Comparison of ENCODE assay signal across 20 cellular contexts in genomic region chr14:44010595-44010994, GRCh38.
DNase-seq lines count a peak whose midpoint lies in the region; ATAC-seq and TF ChIP-seq lines count a peak whose summit lies in the region.
"Had no signal": no experiment of that assay in that cellular context is flagged by ENCODE, and none has a peak within 500 bp of the region (broad histone marks: within the 10 kb centered on the region; RNA-seq: fewer than 3 reads in every experiment).

No MANE protein-coding gene starts in this region.

- no peaks in the 10 kb centered on the region for H3K4me1 Mint-ChIP-seq in activated naive CD4-positive, alpha-beta T cell treated with anti-CD3 and anti-CD28 coated beads for 36 hours (ENCODE audit: low read depth)
- H3K4me1 Mint-ChIP-seq: CD14-positive monocyte; CD4-positive, alpha-beta memory T cell; CD4-positive, CD25-positive, alpha-beta regulatory T cell; CD8-positive, alpha-beta memory T cell had no signal

- TF ChIP-seq POLR2A in ovary (IDR thresholded peaks at IDR 0.05): no peak

- H2AFZ ChIP-seq in Karpas-422 (ENCODE audit: low read length) (peak overlapping the region; percentile 27), smooth muscle cell (ENCODE audit: low read depth) (peak overlapping the region; percentile 26)

- no peaks in the 10 kb centered on the region for H3F3A ChIP-seq in smooth muscle cell (ENCODE audit: low read depth)

- H3K4me3 ChIP-seq in Karpas-422 (ENCODE audit: low read length) (no peak overlapping the region), liver (ENCODE audit: low read depth in 1 of 3, low read length in 3 of 3) (peak overlapping the region in 1 of 3 donors; percentile 14), smooth muscle cell (no peak overlapping the region), ovary (no peak overlapping the region)
- H3K4me3 ChIP-seq: BLaER1 had no signal

- H3K27ac ChIP-seq in Karpas-422 (ENCODE audit: low read length): no peak overlapping the region
- H3K27ac ChIP-seq in liver (ENCODE audit: low read depth in 1 of 2, low read length in 2 of 2): peak overlapping the region; percentile 72 to 80
- no peak overlapping the region for H3K27ac ChIP-seq in smooth muscle cell (ENCODE audit: low read depth)
- H3K27ac ChIP-seq in ovary: no peak overlapping the region
- H3K27ac ChIP-seq: BLaER1 had no signal

- no peaks in the 10 kb centered on the region for H3K9me2 ChIP-seq in Karpas-422 (replicated peaks; ENCODE audit: insufficient read depth, low read length)

- no peak overlapping the region for H3K4me3 Mint-ChIP-seq in activated naive CD4-positive, alpha-beta T cell treated with anti-CD3 and anti-CD28 coated beads for 36 hours
- H3K4me3 Mint-ChIP-seq: CD14-positive monocyte; CD4-positive, alpha-beta memory T cell; CD4-positive, CD25-positive, alpha-beta regulatory T cell; CD8-positive, alpha-beta memory T cell had no signal

- no peaks in the 10 kb centered on the region for H4K20me1 ChIP-seq in Karpas-422 (ENCODE audit: insufficient read depth, low read depth, low read length)
- no peaks in the 10 kb centered on the region for H4K20me1 ChIP-seq in smooth muscle cell (ENCODE audit: low read depth)
- H4K20me1 ChIP-seq: BLaER1 had no signal

- H3K36me3 ChIP-seq in Karpas-422 (ENCODE audit: insufficient read depth, low read length): no peaks in the 10 kb centered on the region
- no peaks in the 10 kb centered on the region for H3K36me3 ChIP-seq in liver (ENCODE audit: control insufficient read depth in 4 of 4, insufficient read depth in 3 of 4, low read depth in 1 of 4, low read length in 3 of 4)
- no peaks in the 10 kb centered on the region for H3K36me3 ChIP-seq in smooth muscle cell (ENCODE audit: low read depth)
- H3K36me3 ChIP-seq in ovary: no peaks in the 10 kb centered on the region
- H3K36me3 ChIP-seq: BE2C, BLaER1 had no signal

- no peaks in the 10 kb centered on the region for H3K27me3 Mint-ChIP-seq in activated naive CD4-positive, alpha-beta T cell treated with anti-CD3 and anti-CD28 coated beads for 36 hours (ENCODE audit: low read depth)
- H3K27me3 Mint-ChIP-seq: CD4-positive, alpha-beta memory T cell; CD4-positive, CD25-positive, alpha-beta regulatory T cell; CD8-positive, alpha-beta memory T cell had no signal

- DNase-seq in Karpas-422: no peak
- DNase-seq in left lobe of liver (ENCODE audit: low spot score): no peak
- no peak for DNase-seq in smooth muscle cell (lab: John Stamatoyannopoulos, UW; ENCODE audit: unreplicated experiment)
- no peak for DNase-seq in ovary
- no peak for DNase-seq in activated naive CD4-positive, alpha-beta T cell treated with anti-CD3 and anti-CD28 coated beads for 36 hours
- DNase-seq in MV-4-11 (lab: John Stamatoyannopoulos, UW): no peak
- DNase-seq: 8988T; ACHN; BE2C; C1 segment of cervical spinal cord; CD4-positive, alpha-beta memory T cell; CD4-positive, CD25-positive, alpha-beta regulatory T cell; CD8-positive, alpha-beta memory T cell; COR-L47; DMS79 treated with DMSO at 0.1 percent for 48 hours; GF-D8 had no signal

- TF ChIP-seq CTCF in liver (IDR thresholded peaks at IDR 0.05; ENCODE audit: low read depth, low read length, missing input control) (no peak), smooth muscle cell (IDR thresholded peaks at IDR 0.05; ENCODE audit: borderline replicate concordance, insufficient read depth, poor library complexity, severe bottlenecking) (no peak), ovary (IDR thresholded peaks at IDR 0.05) (no peak)

- CTCF ChIA-PET in activated naive CD4-positive, alpha-beta T cell treated with anti-CD3 and anti-CD28 coated beads for 36 hours (lab: Charles Lee): no interaction called here

- H3K4me2 ChIP-seq in Karpas-422 (ENCODE audit: low read depth, low read length, poor library complexity, severe bottlenecking): no peak overlapping the region
- H3K4me2 ChIP-seq in smooth muscle cell: no peak overlapping the region
- H3K4me2 ChIP-seq: BLaER1 had no signal

- H3K27ac Mint-ChIP-seq in activated naive CD4-positive, alpha-beta T cell treated with anti-CD3 and anti-CD28 coated beads for 36 hours: no peak overlapping the region
- H3K27ac Mint-ChIP-seq: CD14-positive monocyte; CD4-positive, alpha-beta memory T cell; CD4-positive, CD25-positive, alpha-beta regulatory T cell; CD8-positive, alpha-beta memory T cell had no signal

- no peaks in the 10 kb centered on the region for H3K4me1 ChIP-seq in Karpas-422 (ENCODE audit: low read length)
- H3K4me1 ChIP-seq in liver (ENCODE audit: control insufficient read depth in 4 of 4, insufficient read depth in 4 of 4, low read length in 3 of 4): peaks cover 0 to 16% (median 7%) of the 10 kb centered on the region in 4 donors
- no peaks in the 10 kb centered on the region for H3K4me1 ChIP-seq in smooth muscle cell (ENCODE audit: low read depth)
- H3K4me1 ChIP-seq in ovary (ENCODE audit: insufficient read depth): no peaks in the 10 kb centered on the region
- H3K4me1 ChIP-seq: BE2C, BLaER1 had no signal

- TF ChIP-seq EP300 in ovary (IDR thresholded peaks at IDR 0.05): no peak

- peak; percentile 89 for ATAC-seq in left lobe of liver
- ATAC-seq in GM19395 (IDR thresholded peaks at IDR 0.05; ENCODE audit: unreplicated experiment): no peak

- peaks cover 10% of the 10 kb centered on the region for H3K9me3 Mint-ChIP-seq in activated naive CD4-positive, alpha-beta T cell treated with anti-CD3 and anti-CD28 coated beads for 36 hours

- no peaks in the 10 kb centered on the region for H3K36me3 Mint-ChIP-seq in activated naive CD4-positive, alpha-beta T cell treated with anti-CD3 and anti-CD28 coated beads for 36 hours (ENCODE audit: low read depth)
- H3K36me3 Mint-ChIP-seq: CD14-positive monocyte; CD4-positive, alpha-beta memory T cell; CD4-positive, CD25-positive, alpha-beta regulatory T cell had no signal

- intact Hi-C loops in ovary (cut with DNase I): no loop called here
- intact Hi-C loops in activated naive CD4-positive, alpha-beta T cell treated with anti-CD3 and anti-CD28 coated beads for 36 hours (cut with micrococcal nuclease): no loop called here

- no peaks in the 10 kb centered on the region for H3K27me3 ChIP-seq in Karpas-422 (ENCODE audit: low read length)
- H3K27me3 ChIP-seq in liver (ENCODE audit: control insufficient read depth in 4 of 4, insufficient read depth in 4 of 4, low read length in 3 of 4): no peaks in the 10 kb centered on the region
- no peaks in the 10 kb centered on the region for H3K27me3 ChIP-seq in smooth muscle cell (ENCODE audit: low read depth)
- no peaks in the 10 kb centered on the region for H3K27me3 ChIP-seq in ovary
- H3K27me3 ChIP-seq: BE2C, BLaER1 had no signal

- H3K79me2 ChIP-seq in Karpas-422 (ENCODE audit: low read length): no peaks in the 10 kb centered on the region
- no peaks in the 10 kb centered on the region for H3K79me2 ChIP-seq in smooth muscle cell (ENCODE audit: low read depth)

- H3K9ac ChIP-seq in Karpas-422 (ENCODE audit: low read length) (no peak overlapping the region), liver (ENCODE audit: low read depth in 1 of 2, low read length in 2 of 2) (peak overlapping the region; percentile 12 to 54), smooth muscle cell (ENCODE audit: low read depth) (no peak overlapping the region)
- H3K9ac ChIP-seq: BLaER1 had no signal

- TF ChIP-seq RAD21 in liver (IDR thresholded peaks at IDR 0.05): peak in 1 of 2 donors; percentile 35

- H3K9me3 ChIP-seq in Karpas-422 (ENCODE audit: low read length) (0 out of 2 replicates have a peak, but pooled peaks cover 2% of the 10 kb centered on the region), liver (ENCODE audit: control insufficient read depth in 4 of 4, low read length in 3 of 4) (no peaks in the 10 kb centered on the region), smooth muscle cell (replicated peaks; ENCODE audit: low read depth) (no peaks in the 10 kb centered on the region), ovary (no peaks in the 10 kb centered on the region)
- H3K9me3 ChIP-seq: BE2C, BLaER1 had no signal

TF ChIP-seq in liver, 16 proteins besides CTCF, POLR2A, EP300 and RAD21 (continues in another document):
- TF ChIP-seq TAF1 (conservative IDR thresholded peaks at IDR 0.05) (no peak), HNF4G (IDR thresholded peaks at IDR 0.05) (peak; percentile 50), MAX (IDR thresholded peaks at IDR 0.05) (no peak), HNF4A (conservative IDR thresholded peaks at IDR 0.05) (peak; percentile 81 to 82), NR2F2 (IDR thresholded peaks at IDR 0.05) (no peak), FOXA2 (IDR thresholded peaks at IDR 0.05) (peak; percentile 24), YY1 (IDR thresholded peaks at IDR 0.05) (peak; percentile 72), ATF3 (IDR thresholded peaks at IDR 0.05) (no peak), REST (IDR thresholded peaks at IDR 0.05) (no peak), RXRA (IDR thresholded peaks at IDR 0.05) (peak in 1 of 2 donors; percentile 8)

Comparison
In these comparisons a context has a peak if more than half of its experiments do, and no peak if none do; other contexts are left out.
1. H3K27ac ChIP-seq: peak in liver (2 of 2); none in Karpas-422 (single experiment), smooth muscle cell (single experiment) and ovary (0 of 2).
2. H3K9ac ChIP-seq: peak in liver (2 of 2); none in Karpas-422 (single experiment) and smooth muscle cell (single experiment).